In the genomic region with DNA sequence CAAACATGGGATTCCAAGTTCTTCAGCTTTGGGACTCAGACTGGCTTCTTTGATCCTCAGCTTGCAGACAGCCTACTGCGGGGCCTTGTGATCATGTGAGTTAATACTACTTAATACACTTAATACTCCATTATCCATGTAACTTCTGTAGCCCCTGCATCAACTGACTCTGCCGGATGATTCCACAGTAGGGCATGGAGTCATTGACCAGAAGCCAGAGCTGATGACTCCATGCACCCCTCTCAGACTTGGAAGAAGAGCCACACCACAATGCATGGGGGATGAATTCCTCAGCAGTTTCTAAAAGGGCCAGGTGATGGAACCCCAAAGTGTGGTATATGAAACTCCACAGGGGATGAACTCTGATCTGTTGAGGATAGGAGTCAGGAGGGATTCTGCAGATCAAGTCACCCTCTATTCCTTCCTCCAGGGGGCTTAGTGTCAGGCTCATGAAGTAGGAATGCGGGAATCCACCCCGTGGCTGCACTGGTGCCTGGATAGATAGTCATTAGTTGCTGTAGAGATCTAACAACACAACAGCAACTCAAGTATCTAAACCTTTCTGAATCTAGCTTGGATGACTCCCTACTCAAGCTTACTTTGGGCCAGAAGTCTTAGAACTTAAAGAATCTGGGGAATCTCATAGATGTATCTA, we compare ENCODE assay signal across 14 cellular contexts.
"Had no signal": no experiment of that assay in that cellular context is flagged by ENCODE, and none has a peak within 500 bp of the region (broad histone marks: within the 10 kb centered on the region; RNA-seq: fewer than 3 reads in every experiment).

No MANE protein-coding gene starts in this region.

- H3K27ac ChIP-seq: esophagus squamous epithelium, foreskin keratinocyte, testis had no signal

- ATAC-seq: foreskin keratinocyte; stimulated activated naive CD8-positive, alpha-beta T cell treated with anti-CD3 and anti-CD28 coated beads, Interleukin-15, amount 100 ng/mL, for 72 hours had no signal

- FAIRE-seq: bronchial epithelial cell, urothelium cell line had no signal

- H3K4me1 ChIP-seq: foreskin keratinocyte, testis had no signal

- H3K4me3 ChIP-seq: esophagus squamous epithelium, testis had no signal

- H3K36me3 ChIP-seq: esophagus squamous epithelium had no signal

- H3K9me3 ChIP-seq: testis had no signal

- H3K27me3 ChIP-seq: esophagus squamous epithelium, testis had no signal

- DNase-seq: activated CD4-positive, alpha-beta memory T cell treated with anti-CD3 and anti-CD28 coated beads, Interleukin-2, amount 10 ng/mL, durations not matched to agents 7 days and 5 days; activated CD4-positive, alpha-beta T cell treated with anti-CD3 and anti-CD28 coated beads for 1 hour; activated CD8-positive, alpha-beta memory T cell treated with anti-CD3 and anti-CD28 coated beads, Interleukin-2, amount 50 U/mL, for 4 hours; activated naive CD8-positive, alpha-beta T cell treated with anti-CD3 and anti-CD28 coated beads, Interleukin-2, amount 10 ng/mL, durations not matched to agents 7 days and 5 days; aorta; esophagus squamous epithelium; nephron progenitor cell; stimulated activated CD4-positive, alpha-beta T cell treated with anti-CD3 and anti-CD28 coated beads, Interleukin-15, amount 100 ng/mL, for 24 hours; stimulated activated CD4-positive, alpha-beta T cell treated with anti-CD3 and anti-CD28 coated beads, Interleukin-4, amount 100 ng/mL, for 24 hours; stimulated activated naive CD8-positive, alpha-beta T cell treated with anti-CD3 and anti-CD28 coated beads, Interleukin-15, amount 100 ng/mL, for 72 hours; testis had no signal
